In genomic region chr1:81519987-81520386, GRCh38 we compare ENCODE assay signal across 22 cellular contexts.
DNase-seq lines count a peak whose midpoint lies in the region; ATAC-seq and TF ChIP-seq lines count a peak whose summit lies in the region.
"Had no signal": no experiment of that assay in that cellular context is flagged by ENCODE, and none has a peak within 500 bp of the region (broad histone marks: within the 10 kb centered on the region; RNA-seq: fewer than 3 reads in every experiment).

No MANE protein-coding gene starts in this region.

- H3K4me1 ChIP-seq in HEK293 (ENCODE audit: control insufficient read depth, insufficient read depth, low read length) (no peaks in the 10 kb centered on the region), mesendoderm (ENCODE audit: control insufficient read depth, low read depth, low read length) (peaks cover 8% of the 10 kb centered on the region)
- H3K4me1 ChIP-seq: BE2C, BLaER1 had no signal

- no peak for TF ChIP-seq CTCF in HEK293 (tag by site-specific recombination; IDR thresholded peaks at IDR 0.05)

- no peak overlapping the region for H3K4me3 ChIP-seq in HEK293 (ENCODE audit: low read depth, low read length)
- no peak overlapping the region for H3K4me3 ChIP-seq in mesendoderm (ENCODE audit: low read length)
- H3K4me3 ChIP-seq: BLaER1, GM12878 had no signal

- H2AK5ac ChIP-seq in mesendoderm (ENCODE audit: low read length), result no peak overlapping the region

- no peak overlapping the region for H2BK5ac ChIP-seq in mesendoderm (ENCODE audit: low read length)

- no peak overlapping the region for H2BK15ac ChIP-seq in mesendoderm (replicated peaks; ENCODE audit: low read depth)

- H3K9me3 ChIP-seq in HEK293 (ENCODE audit: control insufficient read depth, insufficient read depth, low read depth, low read length), result no peaks in the 10 kb centered on the region
- H3K9me3 ChIP-seq: BE2C, BLaER1 had no signal

- no peak overlapping the region for H3K56ac ChIP-seq in mesendoderm (ENCODE audit: low read length)

- no CpG with 5 or more reads among the region's 1 CpG for WGBS in mesendoderm (ENCODE audit: extremely low coverage, insufficient coverage, low lambda C conversion rate)

- no peaks in the 10 kb centered on the region for H3K27me3 ChIP-seq in mesendoderm (ENCODE audit: insufficient read depth, low read length, poor library complexity)
- H3K27me3 ChIP-seq: BE2C, BLaER1 had no signal

- DNase-seq in NCI-H748 (lab: John Stamatoyannopoulos, UW; ENCODE audit: unreplicated experiment) (peak; percentile 41), NCI-H748 treated with DMSO at 0.1 percent for 48 hours (lab: John Stamatoyannopoulos, UW) (no peak), mesendoderm (peak; percentile 53)
- DNase-seq: 8988T; ACHN; BE2C; C1 segment of cervical spinal cord; CD4-positive, alpha-beta memory T cell; CD4-positive, CD25-positive, alpha-beta regulatory T cell; CD8-positive, alpha-beta memory T cell; COR-L47; DMS 273 treated with DMSO at 0.1 percent for 48 hours; DMS153; DMS53; DMS79; DND-41; EL; GDM1 had no signal

- H3K27ac ChIP-seq in HEK293 (ENCODE audit: extremely low read depth, low read depth, low read length) (no peak overlapping the region), mesendoderm (ENCODE audit: low read depth, low read length) (no peak overlapping the region)
- H3K27ac ChIP-seq: BLaER1 had no signal

- H4K8ac ChIP-seq in mesendoderm (ENCODE audit: low read depth, low read length), result no peak overlapping the region

- no peak overlapping the region for H3K18ac ChIP-seq in mesendoderm (ENCODE audit: low read length)

- H3K9ac ChIP-seq in mesendoderm (ENCODE audit: low read length), result no peak overlapping the region
- H3K9ac ChIP-seq: BLaER1 had no signal

- H2BK120ac ChIP-seq in mesendoderm (ENCODE audit: low read depth, low read length), result no peak overlapping the region

- POLR2A ChIA-PET in HEK293 (lab: Yijun Ruan, JAX), result no interaction called here

- no peak overlapping the region for H3K4me2 ChIP-seq in mesendoderm (ENCODE audit: low read length)
- H3K4me2 ChIP-seq: BLaER1 had no signal

- H3K36me3 ChIP-seq in HEK293 (ENCODE audit: control insufficient read depth in 2 of 2, insufficient read depth in 1 of 2, low read length in 2 of 2), result no peaks in the 10 kb centered on the region
- no peaks in the 10 kb centered on the region for H3K36me3 ChIP-seq in mesendoderm (ENCODE audit: control insufficient read depth, insufficient read depth, low read length)
- H3K36me3 ChIP-seq: BE2C, BLaER1 had no signal

- no peaks in the 10 kb centered on the region for H3K79me1 ChIP-seq in mesendoderm (ENCODE audit: low read length)

- H3K79me2 ChIP-seq in mesendoderm (ENCODE audit: control insufficient read depth, insufficient read depth, low read length), result no peaks in the 10 kb centered on the region

- ATAC-seq in GM18505 (IDR thresholded peaks at IDR 0.05; ENCODE audit: unreplicated experiment), result no peak
- ATAC-seq: GM12878 had no signal

- no peak overlapping the region for H4K5ac ChIP-seq in mesendoderm (ENCODE audit: low read length)

- no peak overlapping the region for H3K4ac ChIP-seq in mesendoderm (ENCODE audit: low read depth, low read length)

- no peak for TF ChIP-seq POLR2A in GM18505 (IDR thresholded peaks at IDR 0.05; ENCODE audit: borderline replicate concordance, extremely low read depth, insufficient read depth, insufficient read length)

- H3K23ac ChIP-seq in mesendoderm (ENCODE audit: low read length), result no peak overlapping the region

- CTCF ChIA-PET in HEK293 (lab: Yijun Ruan, JAX), result no interaction called here

TF ChIP-seq in HEK293, 187 proteins besides CTCF, POLR2A, EP300 and RAD21:
- no peak for TF ChIP-seq ZBTB17 (tag by site-specific recombination; IDR thresholded peaks at IDR 0.05)
- no peak for TF ChIP-seq ZNF555 (tag by site-specific recombination; conservative IDR thresholded peaks at IDR 0.05)
- no peak for TF ChIP-seq ZNF549 (tag by site-specific recombination; IDR thresholded peaks at IDR 0.05)
- TF ChIP-seq ZNF488 (tag by site-specific recombination; IDR thresholded peaks at IDR 0.05), result no peak
- no peak for TF ChIP-seq HOXD13 (CRISPR knock-in tag; IDR thresholded peaks at IDR 0.05; ENCODE audit: borderline replicate concordance)
- TF ChIP-seq PRDM4 (tag by site-specific recombination; IDR thresholded peaks at IDR 0.05), result no peak
- TF ChIP-seq GLIS1 (tag by site-specific recombination; IDR thresholded peaks at IDR 0.05), result peak; percentile 60
- no peak for TF ChIP-seq ZNF146 (tag by site-specific recombination; IDR thresholded peaks at IDR 0.05)
- TF ChIP-seq ZFP41 (tag by site-specific recombination; IDR thresholded peaks at IDR 0.05; ENCODE audit: borderline replicate concordance), result no peak
TF ChIP-seq in HEK293: peak in this region for 1.
